ENCODE assay signal across 8 cellular contexts in genomic region chr6:32952817-32953739, GRCh38. TPM values are rescaled to one million over a fixed set of nuclear protein-coding genes. Genes with fewer than 3 reads are reported as not detected.
DNase-seq lines count a peak whose midpoint lies in the region; ATAC-seq, FAIRE-seq and TF ChIP-seq lines count a peak whose summit lies in the region.

Gene HLA-DMA, minus strand, starts transcription at chr6:32953097. Its CDS starts 61 bp downstream, at chr6:32953036.

- H3K4me1 ChIP-seq in keratinocyte (ENCODE audit: control insufficient read depth, extremely low read depth, insufficient read depth, low read length) = peaks cover 4% of the 10 kb centered on the region

- H3K27me3 Mint-ChIP-seq in central memory CD8-positive, alpha-beta T cell = no peaks in the 10 kb centered on the region

- H4K20me1 ChIP-seq in keratinocyte (ENCODE audit: control insufficient read depth, extremely low read depth, insufficient read depth, low read length) = no peaks in the 10 kb centered on the region

- TF ChIP-seq CTCF in WI38 (IDR thresholded peaks at IDR 0.05; ENCODE audit: low read depth, low read length) = peak; percentile 83
- peak; percentile 78 to 89 (median 87) for TF ChIP-seq CTCF in keratinocyte (optimal IDR thresholded peaks at IDR 0.05 in 1 of 3, IDR thresholded peaks at IDR 0.05 in 1 of 3, conservative IDR thresholded peaks at IDR 0.05 in 1 of 3; ENCODE audit: extremely low read depth in 1 of 3, insufficient read depth in 2 of 3, low read length in 3 of 3)

- H3K36me3 ChIP-seq in keratinocyte (ENCODE audit: control insufficient read depth in 2 of 2, extremely low read depth in 1 of 2, insufficient read depth in 2 of 2, low read length in 2 of 2) = no peaks in the 10 kb centered on the region

- FAIRE-seq in keratinocyte (lab: Jason Lieb, UNC) = peak; percentile 87

- peak; percentile 91 for ATAC-seq in HG02678 (IDR thresholded peaks at IDR 0.05; ENCODE audit: unreplicated experiment)
- peak; percentile 98 for ATAC-seq in central memory CD8-positive, alpha-beta T cell (replicated peaks; ENCODE audit: extremely low read depth, poor library complexity, severe bottlenecking)

- peaks cover 12% of the 10 kb centered on the region for H3K36me3 Mint-ChIP-seq in central memory CD8-positive, alpha-beta T cell (ENCODE audit: insufficient read depth)

- H3K27ac Mint-ChIP-seq in central memory CD8-positive, alpha-beta T cell (ENCODE audit: low read depth) = peak within 1 kb of the TSS; percentile 91

- H3K27ac ChIP-seq in keratinocyte (ENCODE audit: control insufficient read depth, insufficient read depth, low read length) = no peak within 1 kb of the TSS

- H3K4me3 ChIP-seq in WI38 (ENCODE audit: low read depth, low read length) = no peak within 1 kb of the TSS
- H3K4me3 ChIP-seq in keratinocyte (ENCODE audit: control insufficient read depth in 2 of 3, extremely low read depth in 1 of 3, insufficient read depth in 2 of 3, low read depth in 1 of 3, low read length in 3 of 3) = no peak within 1 kb of the TSS

- H3K27me3 ChIP-seq in keratinocyte (ENCODE audit: control insufficient read depth, extremely low read depth, insufficient read depth, low read length) = no peaks in the 10 kb centered on the region

- dilution Hi-C loops in keratinocyte (cut with MboI; ENCODE audit: extremely low pct_ligation_motif_present, low sequenced_read_pairs) = no loop called here

- peak within 1 kb of the TSS; percentile 66 for H2AFZ ChIP-seq in keratinocyte (ENCODE audit: control insufficient read depth, low read length)

- no peaks in the 10 kb centered on the region for H3K9me3 ChIP-seq in keratinocyte (ENCODE audit: control insufficient read depth, low read depth, low read length)

- no peaks in the 10 kb centered on the region for H3K79me2 ChIP-seq in keratinocyte (ENCODE audit: control insufficient read depth, insufficient read depth, low read length)

- H3K4me1 Mint-ChIP-seq in central memory CD8-positive, alpha-beta T cell = peaks cover 56% of the 10 kb centered on the region

- DNase-seq in activated gamma-delta T cell treated with Interleukin-2 at 50 U/mL for 16 hours = peak; percentile 71
- no peak for DNase-seq in activated gamma-delta T cell (lab: John Stamatoyannopoulos, UW)
- peak; percentile 48 for DNase-seq in NCI-H146 (lab: John Stamatoyannopoulos, UW)
- peak; percentile 46 to 83 for DNase-seq in central memory CD8-positive, alpha-beta T cell (ENCODE audit: low spot score in 2 of 2)
- peak; percentile 94 for DNase-seq in keratinocyte (ENCODE audit: low read depth, low spot score)
- DNase-seq in stimulated activated CD4-positive, alpha-beta T cell treated with anti-CD3 and anti-CD28 coated beads, Interleukin-12 subunit alpha, Interleukin-12 subunit beta, amount 100 ng/mL, for 48 hours (ENCODE audit: low read depth in 2 of 3, low spot score in 1 of 3) = peak in 2 of 3 donors; percentile 56 to 72

- peak within 1 kb of the TSS; percentile 96 for H3K4me3 Mint-ChIP-seq in central memory CD8-positive, alpha-beta T cell

- H3K9me3 Mint-ChIP-seq in central memory CD8-positive, alpha-beta T cell = no peaks in the 10 kb centered on the region

- peak within 1 kb of the TSS; percentile 22 for H3K4me2 ChIP-seq in keratinocyte (ENCODE audit: control insufficient read depth, extremely low read depth, insufficient read depth, low read depth, low read length)

- no peak within 1 kb of the TSS for H3K9ac ChIP-seq in keratinocyte (ENCODE audit: control insufficient read depth, extremely low read depth, insufficient read depth, low read length)

- no peaks in the 10 kb centered on the region for H3K9me1 ChIP-seq in keratinocyte (ENCODE audit: control insufficient read depth, extremely low read depth, insufficient read depth, low read length)

RNA-seq across cellular contexts. Expression of gene HLA-DMA, which starts in this region (rescaled TPM):
- polyA plus RNA-seq in keratinocyte = 1.9 to 4.5 TPM (median 2.6 TPM) in 3 replicates
- polyA plus RNA-seq in keratinocyte (2011; ENCODE audit: low read depth) = 0.86 TPM
- 2.0 and 2.1 TPM in 2 replicates for polyA plus RNA-seq in keratinocyte (2011; cell fraction: cytosol; rRNA removed)
- polyA plus RNA-seq in keratinocyte (2011; cell fraction: nucleus; rRNA removed) = 4.3 and 4.5 TPM in 2 replicates
- polyA plus RNA-seq in keratinocyte (2012; ENCODE audit: low replicate concordance) = 1.9 and 3.1 TPM in 2 replicates
- 0.80 to 7.0 TPM (median 4.4 TPM) in 3 replicates for polyA minus RNA-seq in keratinocyte
- not detected for polyA minus RNA-seq in keratinocyte (2011; cell fraction: cytosol; rRNA and poly(A)+ RNA removed)
- 1.6 and 2.3 TPM in 2 replicates for polyA minus RNA-seq in keratinocyte (2011; cell fraction: nucleus; rRNA and poly(A)+ RNA removed)
